17 cellular contexts compared by ENCODE assay signal in the genomic region with DNA sequence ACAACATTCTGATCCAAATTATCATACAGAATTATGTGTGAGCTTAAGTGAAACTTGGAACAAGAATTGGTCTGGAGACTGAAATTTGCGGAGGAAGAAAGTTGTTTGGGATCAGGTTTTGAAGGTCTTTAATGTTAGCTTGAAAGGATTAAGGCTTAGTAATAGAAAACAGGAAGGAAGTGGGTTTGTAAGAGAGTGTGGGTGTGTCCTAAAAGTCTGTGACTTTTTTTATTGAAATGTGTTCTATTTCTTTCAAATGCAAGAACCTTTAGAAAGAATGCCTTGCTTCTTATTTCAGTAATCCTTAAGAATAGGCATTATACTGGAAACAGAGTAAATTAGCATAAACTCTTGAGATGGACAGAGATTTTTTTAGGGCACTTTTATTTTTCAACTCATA.
A peak's percentile ranks its signal among the peaks of the same experiment; 100 is the strongest.
DNase-seq lines count a peak whose midpoint lies in the region; ATAC-seq and TF ChIP-seq lines count a peak whose summit lies in the region.
"Had no signal": no experiment of that assay in that cellular context is flagged by ENCODE, and none has a peak within 500 bp of the region (broad histone marks: within the 10 kb centered on the region; RNA-seq: fewer than 3 reads in every experiment).

No MANE protein-coding gene starts in this region.

- H3K36me3 ChIP-seq in esophagus squamous epithelium, result no peaks in the 10 kb centered on the region

- TF ChIP-seq POLR2A in esophagus squamous epithelium (IDR thresholded peaks at IDR 0.05), result no peak

- H3K4me3 ChIP-seq in esophagus squamous epithelium, result no peak overlapping the region
- H3K4me3 ChIP-seq: GM23248 had no signal

- H3K27ac ChIP-seq in esophagus squamous epithelium, result no peak overlapping the region
- H3K27ac ChIP-seq: GM23248 had no signal

- peaks cover 17% of the 10 kb centered on the region for H3K27me3 Mint-ChIP-seq in WTC11 (ENCODE audit: low read depth)
- no peaks in the 10 kb centered on the region for H3K27me3 Mint-ChIP-seq in activated naive CD4-positive, alpha-beta T cell treated with anti-CD3 and anti-CD28 coated beads for 36 hours (ENCODE audit: low read depth)
- H3K27me3 Mint-ChIP-seq: CD4-positive, CD25-positive, alpha-beta regulatory T cell had no signal

- peaks cover 21% of the 10 kb centered on the region for H3K36me3 Mint-ChIP-seq in WTC11
- H3K36me3 Mint-ChIP-seq in activated naive CD4-positive, alpha-beta T cell treated with anti-CD3 and anti-CD28 coated beads for 36 hours (ENCODE audit: low read depth), result no peaks in the 10 kb centered on the region
- H3K36me3 Mint-ChIP-seq: CD4-positive, CD25-positive, alpha-beta regulatory T cell had no signal

- POLR2A ChIA-PET in WTC11 (lab: Charles Lee), result interaction anchor here (0.6 to 1.1 kb wide), 2 partner anchors 23 to 86 kb away, joined by 3 read pairs; no protein-coding TSS in a partner anchor

- no peaks in the 10 kb centered on the region for H3K27me3 ChIP-seq in esophagus squamous epithelium

- no peaks in the 10 kb centered on the region for H3K9me3 ChIP-seq in esophagus squamous epithelium

- peak overlapping the region; percentile 41; the same call in 1 of the 2 replicates for H3K4me3 Mint-ChIP-seq in WTC11
- no peak overlapping the region for H3K4me3 Mint-ChIP-seq in activated naive CD4-positive, alpha-beta T cell treated with anti-CD3 and anti-CD28 coated beads for 36 hours
- H3K4me3 Mint-ChIP-seq: CD4-positive, CD25-positive, alpha-beta regulatory T cell had no signal

- ATAC-seq in WTC11 (peak; percentile 69), HG02798 (IDR thresholded peaks at IDR 0.05; ENCODE audit: poor library complexity, unreplicated experiment) (no peak)
- ATAC-seq: Panc1, Right ventricle myocardium inferior had no signal

- H3K9me3 Mint-ChIP-seq in WTC11, result peaks cover 26% of the 10 kb centered on the region
- peaks cover 6% of the 10 kb centered on the region for H3K9me3 Mint-ChIP-seq in activated naive CD4-positive, alpha-beta T cell treated with anti-CD3 and anti-CD28 coated beads for 36 hours

- H3K27ac Mint-ChIP-seq in WTC11, result peak overlapping the region; percentile 60; the same call in 1 of the 2 replicates
- H3K27ac Mint-ChIP-seq in activated naive CD4-positive, alpha-beta T cell treated with anti-CD3 and anti-CD28 coated beads for 36 hours, result no peak overlapping the region
- H3K27ac Mint-ChIP-seq: CD4-positive, CD25-positive, alpha-beta regulatory T cell had no signal

- CTCF ChIA-PET in WTC11 (lab: Charles Lee), result interaction anchor here (1.0 kb wide), 1 partner anchor 23 kb away, joined by 4 read pairs; no protein-coding TSS in a partner anchor
- CTCF ChIA-PET in activated naive CD4-positive, alpha-beta T cell treated with anti-CD3 and anti-CD28 coated beads for 36 hours (lab: Charles Lee), result no interaction called here

- WGBS in esophagus squamous epithelium, 2 donors, result 45 to 58% methylated on average over 1 of the region's 1 CpG

- DNase-seq in SKM-1 treated with dmso at 0.1 percent for 144 hours (lab: John Stamatoyannopoulos, UW; ENCODE audit: unreplicated experiment) (peak; percentile 4), SKM-1 (lab: John Stamatoyannopoulos, UW; ENCODE audit: unreplicated experiment) (no peak), Kasumi-1 (lab: John Stamatoyannopoulos, UW) (peak; percentile 53 to 56), WTC11 (ENCODE audit: low spot score) (no peak), esophagus squamous epithelium (lab: John Stamatoyannopoulos, UW) (no peak)
- DNase-seq in activated naive CD4-positive, alpha-beta T cell treated with Interleukin-2 at 50 U/mL for 16 hours, result no peak
- DNase-seq in activated naive CD4-positive, alpha-beta T cell treated with anti-CD3 and anti-CD28 coated beads for 36 hours, result no peak
- DNase-seq: CD4-positive, CD25-positive, alpha-beta regulatory T cell; GDM1; GM23248; IMR-90; NCI-H1105; NCI-H1694 treated with DMSO at 0.1 percent for 48 hours; NCI-H446 had no signal

- H3K4me1 ChIP-seq in esophagus squamous epithelium, result no peaks in the 10 kb centered on the region

- no peak for TF ChIP-seq CTCF in WTC11 (IDR thresholded peaks at IDR 0.05)
- no peak for TF ChIP-seq CTCF in esophagus squamous epithelium (IDR thresholded peaks at IDR 0.05)

- intact Hi-C loops in esophagus squamous epithelium (cut with DNase I), result no loop called here
- intact Hi-C loops in activated naive CD4-positive, alpha-beta T cell treated with anti-CD3 and anti-CD28 coated beads for 36 hours (cut with micrococcal nuclease), result no loop called here

- H3K4me1 Mint-ChIP-seq in WTC11, result peaks cover 41% of the 10 kb centered on the region
- no peaks in the 10 kb centered on the region for H3K4me1 Mint-ChIP-seq in activated naive CD4-positive, alpha-beta T cell treated with anti-CD3 and anti-CD28 coated beads for 36 hours (ENCODE audit: low read depth)
- H3K4me1 Mint-ChIP-seq: CD4-positive, CD25-positive, alpha-beta regulatory T cell had no signal

TF ChIP-seq in WTC11, 78 proteins besides CTCF, POLR2A, EP300 and RAD21:
- TF ChIP-seq ZNF423 (CRISPR knock-in tag; IDR thresholded peaks at IDR 0.05) (no peak), ATF1 (CRISPR knock-in tag; IDR thresholded peaks at IDR 0.05) (no peak), ELF4 (CRISPR knock-in tag; IDR thresholded peaks at IDR 0.05; ENCODE audit: low read depth) (no peak), NR2C2 (CRISPR knock-in tag; IDR thresholded peaks at IDR 0.05) (no peak), HMGA2 (CRISPR knock-in tag; IDR thresholded peaks at IDR 0.05) (no peak), IRF2 (CRISPR knock-in tag; IDR thresholded peaks at IDR 0.05; ENCODE audit: borderline replicate concordance, low read depth) (no peak)
- TF ChIP-seq, protein P1, sequence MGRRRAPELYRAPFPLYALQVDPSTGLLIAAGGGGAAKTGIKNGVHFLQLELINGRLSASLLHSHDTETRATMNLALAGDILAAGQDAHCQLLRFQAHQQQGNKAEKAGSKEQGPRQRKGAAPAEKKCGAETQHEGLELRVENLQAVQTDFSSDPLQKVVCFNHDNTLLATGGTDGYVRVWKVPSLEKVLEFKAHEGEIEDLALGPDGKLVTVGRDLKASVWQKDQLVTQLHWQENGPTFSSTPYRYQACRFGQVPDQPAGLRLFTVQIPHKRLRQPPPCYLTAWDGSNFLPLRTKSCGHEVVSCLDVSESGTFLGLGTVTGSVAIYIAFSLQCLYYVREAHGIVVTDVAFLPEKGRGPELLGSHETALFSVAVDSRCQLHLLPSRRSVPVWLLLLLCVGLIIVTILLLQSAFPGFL (CRISPR knock-in tag; IDR thresholded peaks at IDR 0.05; ENCODE audit: borderline replicate concordance), result no peak
- TF ChIP-seq, protein P2, sequence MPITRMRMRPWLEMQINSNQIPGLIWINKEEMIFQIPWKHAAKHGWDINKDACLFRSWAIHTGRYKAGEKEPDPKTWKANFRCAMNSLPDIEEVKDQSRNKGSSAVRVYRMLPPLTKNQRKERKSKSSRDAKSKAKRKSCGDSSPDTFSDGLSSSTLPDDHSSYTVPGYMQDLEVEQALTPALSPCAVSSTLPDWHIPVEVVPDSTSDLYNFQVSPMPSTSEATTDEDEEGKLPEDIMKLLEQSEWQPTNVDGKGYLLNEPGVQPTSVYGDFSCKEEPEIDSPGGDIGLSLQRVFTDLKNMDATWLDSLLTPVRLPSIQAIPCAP (CRISPR knock-in tag; IDR thresholded peaks at IDR 0.05), result no peak
- TF ChIP-seq, protein P3, sequence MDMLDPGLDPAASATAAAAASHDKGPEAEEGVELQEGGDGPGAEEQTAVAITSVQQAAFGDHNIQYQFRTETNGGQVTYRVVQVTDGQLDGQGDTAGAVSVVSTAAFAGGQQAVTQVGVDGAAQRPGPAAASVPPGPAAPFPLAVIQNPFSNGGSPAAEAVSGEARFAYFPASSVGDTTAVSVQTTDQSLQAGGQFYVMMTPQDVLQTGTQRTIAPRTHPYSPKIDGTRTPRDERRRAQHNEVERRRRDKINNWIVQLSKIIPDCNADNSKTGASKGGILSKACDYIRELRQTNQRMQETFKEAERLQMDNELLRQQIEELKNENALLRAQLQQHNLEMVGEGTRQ (CRISPR knock-in tag; IDR thresholded peaks at IDR 0.05), result no peak

Comparison
In these comparisons a context has a peak if more than half of its experiments do, and no peak if none do; other contexts are left out.
1. DNase-seq: peak in SKM-1 treated with dmso at 0.1 percent for 144 hours (single experiment) and Kasumi-1 (2 of 2); none in SKM-1 (single experiment), WTC11 (single experiment), activated naive CD4-positive, alpha-beta T cell treated with Interleukin-2 at 50 U/mL for 16 hours (single experiment), esophagus squamous epithelium (single experiment) and activated naive CD4-positive, alpha-beta T cell treated with anti-CD3 and anti-CD28 coated beads for 36 hours (single experiment).